In the genomic region with DNA sequence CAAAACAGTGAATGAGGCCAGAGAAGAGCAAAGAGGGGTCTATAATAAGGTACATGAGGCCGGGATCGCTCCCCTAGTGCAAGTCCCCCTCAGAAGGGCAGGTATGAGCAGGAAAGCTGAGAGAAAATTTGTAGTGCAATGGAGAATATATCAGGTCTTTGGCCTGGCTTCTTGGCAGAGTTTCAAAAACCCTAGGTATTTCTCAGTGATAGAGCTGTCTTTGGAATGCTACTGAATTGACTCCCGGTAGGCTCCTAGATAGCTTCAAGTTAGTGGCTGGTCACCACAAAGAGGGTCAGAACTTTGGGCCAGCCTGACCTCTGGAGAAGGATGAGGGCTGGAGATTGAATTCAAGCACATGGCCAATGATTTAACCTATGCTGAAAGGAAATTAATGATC, we compare ENCODE assay signal across 30 cellular contexts.
"Had no signal": no experiment of that assay in that cellular context is flagged by ENCODE, and none has a peak within 500 bp of the region (broad histone marks: within the 10 kb centered on the region; RNA-seq: fewer than 3 reads in every experiment).

No MANE protein-coding gene starts in this region.

- ATAC-seq: activated CD4-positive, alpha-beta T cell treated with anti-CD3 and anti-CD28 coated beads for 36 hours; activated CD4-positive, CD25-positive, alpha-beta regulatory T cell treated with anti-CD3 and anti-CD28 coated beads, Interleukin-2, amount 50 U/mL, for 24 hours; activated CD8-positive, alpha-beta T cell treated with anti-CD3 and anti-CD28 coated beads, Interleukin-2, amount 10 ng/mL, durations not matched to agents 7 days and 5 days; Panc1; WTC11 had no signal

- H3K36me3 Mint-ChIP-seq: activated naive CD4-positive, alpha-beta T cell treated with anti-CD3 and anti-CD28 coated beads, Interleukin-2, amount 50 U/mL, for 24 hours had no signal

- H3K4me1 Mint-ChIP-seq: activated CD4-positive, alpha-beta T cell treated with anti-CD3 and anti-CD28 coated beads for 36 hours; activated CD4-positive, alpha-beta T cell treated with anti-CD3 and anti-CD28 coated beads, Interleukin-2, amount 10 ng/mL, durations not matched to agents 7 days and 5 days; activated naive CD4-positive, alpha-beta T cell treated with anti-CD3 and anti-CD28 coated beads, Interleukin-2, amount 50 U/mL, for 24 hours; activated naive CD8-positive, alpha-beta T cell treated with anti-CD3 and anti-CD28 coated beads, Interleukin-2, amount 10 ng/mL, durations not matched to agents 7 days and 5 days; central memory CD8-positive, alpha-beta T cell; WTC11 had no signal

- H3K4me3 Mint-ChIP-seq: activated CD4-positive, alpha-beta T cell treated with anti-CD3 and anti-CD28 coated beads for 36 hours; activated CD4-positive, alpha-beta T cell treated with anti-CD3 and anti-CD28 coated beads, Interleukin-2, amount 10 ng/mL, durations not matched to agents 7 days and 5 days; activated CD8-positive, alpha-beta T cell treated with anti-CD3 and anti-CD28 coated beads, Interleukin-2, amount 10 ng/mL, durations not matched to agents 7 days and 5 days; activated naive CD4-positive, alpha-beta T cell treated with anti-CD3 and anti-CD28 coated beads, Interleukin-2, amount 50 U/mL, for 24 hours; activated naive CD8-positive, alpha-beta T cell treated with anti-CD3 and anti-CD28 coated beads, Interleukin-2, amount 10 ng/mL, durations not matched to agents 7 days and 5 days; activated T-cell treated with anti-CD3 and anti-CD28 coated beads, Interleukin-2, amount 50 U/mL, for 24 hours; central memory CD8-positive, alpha-beta T cell; WTC11 had no signal

- H3K27me3 ChIP-seq: cardiac muscle cell, SJCRH30 had no signal

- DNase-seq: activated CD4-positive, alpha-beta T cell treated with anti-CD3 and anti-CD28 coated beads for 36 hours; activated CD4-positive, alpha-beta T cell treated with anti-CD3 and anti-CD28 coated beads, Interleukin-2, amount 10 ng/mL, durations not matched to agents 7 days and 5 days; activated CD4-positive, alpha-beta T cell treated with anti-CD3 and anti-CD28 coated beads, Interleukin-2, amount 50 U/mL, for 48 hours; activated CD8-positive, alpha-beta T cell treated with anti-CD3 and anti-CD28 coated beads, Interleukin-2, amount 10 ng/mL, durations not matched to agents 7 days and 5 days; activated gamma-delta T cell; activated naive CD4-positive, alpha-beta T cell treated with Interleukin-2 at 50 U/mL for 16 hours; activated naive CD8-positive, alpha-beta T cell treated with anti-CD3 and anti-CD28 coated beads, Interleukin-2, amount 10 ng/mL, durations not matched to agents 7 days and 5 days; activated T-cell treated with anti-CD3 and anti-CD28 coated beads, Interleukin-2, amount 50 U/mL, for 24 hours; MM.1S; MV-4-11; NCI-H1092; NCI-H1436 treated with DMSO at 0.1 percent for 48 hours; NCI-H1694 treated with DMSO at 0.1 percent for 48 hours; NCI-H2029; NCI-H446; NCI-H510A treated with DMSO at 0.1 percent for 48 hours; NCI-H526 treated with DMSO at 0.1 percent for 48 hours; NCI-H774; SHP77; SJCRH30; T1000 had no signal

- H3K4me3 ChIP-seq: cardiac muscle cell, SJCRH30, SK-N-MC had no signal

- H3K4me1 ChIP-seq: SJCRH30 had no signal

- H3K27ac Mint-ChIP-seq: activated CD4-positive, alpha-beta T cell treated with anti-CD3 and anti-CD28 coated beads for 36 hours; activated CD4-positive, alpha-beta T cell treated with anti-CD3 and anti-CD28 coated beads, Interleukin-2, amount 10 ng/mL, durations not matched to agents 7 days and 5 days; activated CD8-positive, alpha-beta T cell treated with anti-CD3 and anti-CD28 coated beads, Interleukin-2, amount 10 ng/mL, durations not matched to agents 7 days and 5 days; activated naive CD4-positive, alpha-beta T cell treated with anti-CD3 and anti-CD28 coated beads, Interleukin-2, amount 50 U/mL, for 24 hours; activated naive CD8-positive, alpha-beta T cell treated with anti-CD3 and anti-CD28 coated beads, Interleukin-2, amount 10 ng/mL, durations not matched to agents 7 days and 5 days; activated T-cell treated with anti-CD3 and anti-CD28 coated beads, Interleukin-2, amount 50 U/mL, for 24 hours; activated T-helper 2 cell treated with anti-CD3 and anti-CD28 coated beads, Interferon-gamma antibody, Interleukin-2, Interleukin-4, amounts not matched to agents 10 μg/mL and 5 μg/mL and 100 μg/mL, durations not matched to agents 14 hours and 24 hours and 36 hours; WTC11 had no signal

- H3K9me3 Mint-ChIP-seq: activated T-helper 2 cell treated with anti-CD3 and anti-CD28 coated beads, Interferon-gamma antibody, Interleukin-2, Interleukin-4, amounts not matched to agents 10 μg/mL and 5 μg/mL and 100 μg/mL, durations not matched to agents 14 hours and 24 hours and 36 hours had no signal

- H3K27ac ChIP-seq: cardiac muscle cell, KMS-11, SJCRH30, SK-N-MC had no signal
